33 cellular contexts compared by ENCODE assay signal in the genomic region with DNA sequence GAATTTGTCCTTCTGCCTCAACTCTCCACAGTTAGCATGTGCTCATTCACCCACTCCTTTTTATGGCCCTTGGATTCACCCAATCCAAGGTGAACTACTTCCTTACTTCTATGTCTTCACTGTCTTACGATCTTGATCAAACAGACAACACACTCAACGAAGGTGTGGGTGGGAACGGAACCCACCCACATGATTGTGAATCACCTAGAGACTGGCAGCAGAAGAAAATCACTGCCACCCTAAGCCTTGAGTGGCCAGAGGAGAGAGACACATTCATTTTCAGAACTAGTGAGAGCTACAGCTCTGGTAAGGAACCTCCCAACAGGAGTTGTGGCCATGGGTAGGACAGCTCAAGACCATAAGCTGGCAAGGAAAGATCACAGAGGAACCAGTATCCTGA.
DNase-seq lines count a peak whose midpoint lies in the region; ATAC-seq and TF ChIP-seq lines count a peak whose summit lies in the region.
"Had no signal": no experiment of that assay in that cellular context is flagged by ENCODE, and none has a peak within 500 bp of the region (broad histone marks: within the 10 kb centered on the region; RNA-seq: fewer than 3 reads in every experiment).

No MANE protein-coding gene starts in this region.

- H3K27me3 Mint-ChIP-seq in activated naive CD4-positive, alpha-beta T cell treated with anti-CD3 and anti-CD28 coated beads, Interleukin-2, amount 10 ng/mL, durations not matched to agents 7 days and 5 days = no peaks in the 10 kb centered on the region
- no peaks in the 10 kb centered on the region for H3K27me3 Mint-ChIP-seq in T-cell
- no peaks in the 10 kb centered on the region for H3K27me3 Mint-ChIP-seq in activated T-helper 17 cell treated with anti-CD3 and anti-CD28 coated beads, Interleukin-2, amount 50 U/mL, for 72 hours
- H3K27me3 Mint-ChIP-seq: activated naive CD8-positive, alpha-beta T cell treated with anti-CD3 and anti-CD28 coated beads, Interleukin-2, amount 10 ng/mL, durations not matched to agents 7 days and 5 days; naive thymus-derived CD4-positive, alpha-beta T cell had no signal

- POLR2A ChIA-PET in T-cell (lab: Charles Lee) = no interaction called here

- no peaks in the 10 kb centered on the region for H3K36me3 Mint-ChIP-seq in activated naive CD4-positive, alpha-beta T cell treated with anti-CD3 and anti-CD28 coated beads, Interleukin-2, amount 10 ng/mL, durations not matched to agents 7 days and 5 days
- H3K36me3 Mint-ChIP-seq in T-cell = peaks cover 12% of the 10 kb centered on the region
- H3K36me3 Mint-ChIP-seq in activated T-helper 17 cell treated with anti-CD3 and anti-CD28 coated beads, Interleukin-2, amount 50 U/mL, for 72 hours (ENCODE audit: low read depth) = no peaks in the 10 kb centered on the region
- H3K36me3 Mint-ChIP-seq: activated naive CD8-positive, alpha-beta T cell treated with anti-CD3 and anti-CD28 coated beads, Interleukin-2, amount 10 ng/mL, durations not matched to agents 7 days and 5 days; immature natural killer cell had no signal

- no peak for TF ChIP-seq CTCF in upper lobe of left lung (IDR thresholded peaks at IDR 0.05)

- no peaks in the 10 kb centered on the region for H3K4me1 ChIP-seq in upper lobe of left lung
- H3K4me1 ChIP-seq: BLaER1, Caco-2, Peyer's patch, prostate gland, right lobe of liver, vagina had no signal

- CTCF ChIA-PET in activated naive CD4-positive, alpha-beta T cell treated with anti-CD3 and anti-CD28 coated beads, Interleukin-2, amount 10 ng/mL, durations not matched to agents 7 days and 5 days (lab: Charles Lee) = no interaction called here
- CTCF ChIA-PET in T-cell (lab: Charles Lee) = no interaction called here

- H3K27ac ChIP-seq in upper lobe of left lung = no peak overlapping the region
- H3K27ac ChIP-seq: BLaER1, cardiac muscle cell, coronary artery, epithelial cell of prostate, Peyer's patch, prostate gland, right lobe of liver, spleen, thyroid gland, vagina, VCaP had no signal

- TF ChIP-seq EP300 in upper lobe of left lung (IDR thresholded peaks at IDR 0.05) = no peak

- no peaks in the 10 kb centered on the region for H3K27me3 ChIP-seq in upper lobe of left lung
- H3K27me3 ChIP-seq: BLaER1, Peyer's patch, right lobe of liver, spleen, thyroid gland, vagina had no signal

- no peaks in the 10 kb centered on the region for H3K9me3 Mint-ChIP-seq in activated naive CD4-positive, alpha-beta T cell treated with anti-CD3 and anti-CD28 coated beads, Interleukin-2, amount 10 ng/mL, durations not matched to agents 7 days and 5 days
- H3K9me3 Mint-ChIP-seq in T-cell = peaks cover 0 to 5% (median 4%) of the 10 kb centered on the region in 3 donors
- no peaks in the 10 kb centered on the region for H3K9me3 Mint-ChIP-seq in activated T-helper 17 cell treated with anti-CD3 and anti-CD28 coated beads, Interleukin-2, amount 50 U/mL, for 72 hours

- H3K9me3 ChIP-seq in upper lobe of left lung = no peaks in the 10 kb centered on the region
- H3K9me3 ChIP-seq: BLaER1, Caco-2, Peyer's patch, prostate gland, right lobe of liver, spleen, thyroid gland, vagina had no signal

- H3K4me3 Mint-ChIP-seq in activated naive CD4-positive, alpha-beta T cell treated with anti-CD3 and anti-CD28 coated beads, Interleukin-2, amount 10 ng/mL, durations not matched to agents 7 days and 5 days = no peak overlapping the region
- H3K4me3 Mint-ChIP-seq in T-cell = no peak overlapping the region
- peak overlapping the region; percentile 35 for H3K4me3 Mint-ChIP-seq in activated T-helper 17 cell treated with anti-CD3 and anti-CD28 coated beads, Interleukin-2, amount 50 U/mL, for 72 hours
- H3K4me3 Mint-ChIP-seq: activated naive CD8-positive, alpha-beta T cell treated with anti-CD3 and anti-CD28 coated beads, Interleukin-2, amount 10 ng/mL, durations not matched to agents 7 days and 5 days; immature natural killer cell had no signal

- no peaks in the 10 kb centered on the region for H3K36me3 ChIP-seq in upper lobe of left lung
- H3K36me3 ChIP-seq: BLaER1, cardiac muscle cell, Peyer's patch, prostate gland, right lobe of liver, spleen, thyroid gland, vagina had no signal

- no peak for ATAC-seq in T-cell (replicated peaks in 1 of 4)
- peak; percentile 79 for ATAC-seq in activated T-helper 17 cell treated with anti-CD3 and anti-CD28 coated beads, Interleukin-2, amount 50 U/mL, for 72 hours (replicated peaks)
- peak; percentile 30 for ATAC-seq in stimulated activated naive CD8-positive, alpha-beta T cell treated with anti-CD3 and anti-CD28 coated beads, Interleukin-15, Interleukin-2, amounts not matched to agents 100 U/mL and 50 U/mL, for 24 hours
- no peak for ATAC-seq in upper lobe of left lung (ENCODE audit: low FRiP score in 2 of 2)
- ATAC-seq: left cardiac atrium; naive thymus-derived CD4-positive, alpha-beta T cell; right lobe of liver had no signal

- peak; percentile 28 for DNase-seq in activated naive CD4-positive, alpha-beta T cell treated with Interleukin-2 at 50 U/mL for 16 hours
- DNase-seq in activated naive CD4-positive, alpha-beta T cell treated with anti-CD3 and anti-CD28 coated beads, Interleukin-2, amount 10 ng/mL, durations not matched to agents 7 days and 5 days = no peak
- no peak for DNase-seq in T-cell
- no peak for DNase-seq in stimulated activated naive CD8-positive, alpha-beta T cell treated with anti-CD3 and anti-CD28 coated beads, Interleukin-15, Interleukin-2, amounts not matched to agents 100 U/mL and 50 U/mL, for 24 hours
- DNase-seq in activated CD8-positive, alpha-beta memory T cell treated with anti-CD3 and anti-CD28 coated beads for 24 hours = no peak
- DNase-seq in upper lobe of left lung = no peak
- DNase-seq: activated naive CD8-positive, alpha-beta T cell treated with anti-CD3 and anti-CD28 coated beads, Interleukin-2, amount 10 ng/mL, durations not matched to agents 7 days and 5 days; Caco-2; DMS53; effector memory CD4-positive, alpha-beta T cell; hypothalamus; immature natural killer cell; left cardiac atrium; naive thymus-derived CD4-positive, alpha-beta T cell; NCI-H1048; NCI-H1694; NCI-H446; NCI-H748 treated with DMSO at 0.1 percent for 48 hours; Peyer's patch; right lobe of liver; SHP77; spleen; T-helper 9 cell; thyroid gland had no signal

- no peak overlapping the region for H3K27ac Mint-ChIP-seq in activated naive CD4-positive, alpha-beta T cell treated with anti-CD3 and anti-CD28 coated beads, Interleukin-2, amount 10 ng/mL, durations not matched to agents 7 days and 5 days
- peak overlapping the region; percentile 3 to 67 for H3K27ac Mint-ChIP-seq in T-cell
- H3K27ac Mint-ChIP-seq in activated T-helper 17 cell treated with anti-CD3 and anti-CD28 coated beads, Interleukin-2, amount 50 U/mL, for 72 hours = peak overlapping the region; percentile 70
- H3K27ac Mint-ChIP-seq: activated naive CD8-positive, alpha-beta T cell treated with anti-CD3 and anti-CD28 coated beads, Interleukin-2, amount 10 ng/mL, durations not matched to agents 7 days and 5 days; immature natural killer cell had no signal

- peaks cover 12% of the 10 kb centered on the region for H3K4me1 Mint-ChIP-seq in activated naive CD4-positive, alpha-beta T cell treated with anti-CD3 and anti-CD28 coated beads, Interleukin-2, amount 10 ng/mL, durations not matched to agents 7 days and 5 days
- H3K4me1 Mint-ChIP-seq in T-cell = peaks cover 63 to 77% (median 73%) of the 10 kb centered on the region in 3 donors
- peaks cover 30% of the 10 kb centered on the region for H3K4me1 Mint-ChIP-seq in activated T-helper 17 cell treated with anti-CD3 and anti-CD28 coated beads, Interleukin-2, amount 50 U/mL, for 72 hours
- H3K4me1 Mint-ChIP-seq: immature natural killer cell had no signal

- TF ChIP-seq POLR2A in upper lobe of left lung (IDR thresholded peaks at IDR 0.05) = no peak

- H3K4me3 ChIP-seq in upper lobe of left lung = no peak overlapping the region
- H3K4me3 ChIP-seq: BLaER1, cardiac muscle cell, coronary artery, lung, Peyer's patch, prostate gland, right lobe of liver, spleen, thyroid gland, vagina had no signal

- 81 to 85% methylated on average over 3 of the region's 3 CpGs for WGBS in upper lobe of left lung, 2 donors

Comparison
In these comparisons a context has a peak if more than half of its experiments do, and no peak if none do; other contexts are left out.
1. ATAC-seq: peak in activated T-helper 17 cell treated with anti-CD3 and anti-CD28 coated beads, Interleukin-2, amount 50 U/mL, for 72 hours (single experiment) and stimulated activated naive CD8-positive, alpha-beta T cell treated with anti-CD3 and anti-CD28 coated beads, Interleukin-15, Interleukin-2, amounts not matched to agents 100 U/mL and 50 U/mL, for 24 hours (single experiment); none in T-cell (0 of 4) and upper lobe of left lung (0 of 2).